Comparison of ENCODE assay signal across 1 cellular context in genomic region chr1:20486457-20487235, GRCh38.
A peak's percentile ranks its signal among the peaks of the same experiment; 100 is the strongest.
TF ChIP-seq lines count a peak whose summit lies in the region.

No MANE protein-coding gene starts in this region.

TF ChIP-seq in HepG2, 621 proteins besides CTCF, POLR2A, EP300 and RAD21 (continued from another document and continues in another):
- TF ChIP-seq ARID5B (CRISPR knock-in tag; IDR thresholded peaks at IDR 0.05) (peak; percentile 65; the same call in 1 of the 2 replicates), BRCA1 (CRISPR knock-in tag; IDR thresholded peaks at IDR 0.05) (no peak), ZC3H4 (CRISPR knock-in tag; IDR thresholded peaks at IDR 0.05; ENCODE audit: borderline replicate concordance) (peak; percentile 43; the same call in 1 of the 2 replicates), HDAC6 (IDR thresholded peaks at IDR 0.05; ENCODE audit: low read depth, low read length) (no peak), ATF5 (CRISPR knock-in tag; IDR thresholded peaks at IDR 0.05; ENCODE audit: low read depth) (no peak), ZNF737 (CRISPR knock-in tag; IDR thresholded peaks at IDR 0.05; ENCODE audit: borderline replicate concordance) (no peak), ZNF343 (CRISPR knock-in tag; IDR thresholded peaks at IDR 0.05) (0 out of 2 replicates have a peak, but pooled peaks have one; percentile 32), NFIC (IDR thresholded peaks at IDR 0.05; ENCODE audit: low read length) (no peak), HHEX (CRISPR knock-in tag; IDR thresholded peaks at IDR 0.05) (no peak), EZH2 (conservative IDR thresholded peaks at IDR 0.05; ENCODE audit: low read depth, low read length) (no peak), TRAFD1 (CRISPR knock-in tag; IDR thresholded peaks at IDR 0.05; ENCODE audit: borderline replicate concordance) (no peak), MTA1 (CRISPR knock-in tag; IDR thresholded peaks at IDR 0.05; ENCODE audit: borderline replicate concordance) (peak; percentile 89; the same call in 1 of the 2 replicates), RBAK (CRISPR knock-in tag; IDR thresholded peaks at IDR 0.05) (no peak), PAWR (CRISPR knock-in tag; IDR thresholded peaks at IDR 0.05; ENCODE audit: borderline replicate concordance) (no peak), ZNF501 (CRISPR knock-in tag; IDR thresholded peaks at IDR 0.05) (peak; percentile 70; the same call in 1 of the 2 replicates), ZNF782 (CRISPR knock-in tag; IDR thresholded peaks at IDR 0.05; ENCODE audit: borderline replicate concordance) (no peak; the same call in 1 of the 2 replicates), AHR (CRISPR knock-in tag; IDR thresholded peaks at IDR 0.05) (no peak; the same call in 1 of the 2 replicates), FOXP4 (CRISPR knock-in tag; IDR thresholded peaks at IDR 0.05) (peak; percentile 53), SP4 (CRISPR knock-in tag; IDR thresholded peaks at IDR 0.05) (peak; percentile 54), LCORL (IDR thresholded peaks at IDR 0.05) (no peak), LCORL (CRISPR knock-in tag; IDR thresholded peaks at IDR 0.05) (peak; percentile 94)
- TF ChIP-seq, protein P1, sequence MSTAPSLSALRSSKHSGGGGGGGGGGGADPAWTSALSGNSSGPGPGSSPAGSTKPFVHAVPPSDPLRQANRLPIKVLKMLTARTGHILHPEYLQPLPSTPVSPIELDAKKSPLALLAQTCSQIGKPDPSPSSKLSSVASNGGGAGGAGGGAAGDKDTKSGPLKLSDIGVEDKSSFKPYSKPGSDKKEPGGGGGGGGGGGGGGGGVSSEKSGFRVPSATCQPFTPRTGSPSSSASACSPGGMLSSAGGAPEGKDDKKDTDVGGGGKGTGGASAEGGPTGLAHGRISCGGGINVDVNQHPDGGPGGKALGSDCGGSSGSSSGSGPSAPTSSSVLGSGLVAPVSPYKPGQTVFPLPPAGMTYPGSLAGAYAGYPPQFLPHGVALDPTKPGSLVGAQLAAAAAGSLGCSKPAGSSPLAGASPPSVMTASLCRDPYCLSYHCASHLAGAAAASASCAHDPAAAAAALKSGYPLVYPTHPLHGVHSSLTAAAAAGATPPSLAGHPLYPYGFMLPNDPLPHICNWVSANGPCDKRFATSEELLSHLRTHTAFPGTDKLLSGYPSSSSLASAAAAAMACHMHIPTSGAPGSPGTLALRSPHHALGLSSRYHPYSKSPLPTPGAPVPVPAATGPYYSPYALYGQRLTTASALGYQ (CRISPR knock-in tag; IDR thresholded peaks at IDR 0.05): no peak
- TF ChIP-seq, protein P2, sequence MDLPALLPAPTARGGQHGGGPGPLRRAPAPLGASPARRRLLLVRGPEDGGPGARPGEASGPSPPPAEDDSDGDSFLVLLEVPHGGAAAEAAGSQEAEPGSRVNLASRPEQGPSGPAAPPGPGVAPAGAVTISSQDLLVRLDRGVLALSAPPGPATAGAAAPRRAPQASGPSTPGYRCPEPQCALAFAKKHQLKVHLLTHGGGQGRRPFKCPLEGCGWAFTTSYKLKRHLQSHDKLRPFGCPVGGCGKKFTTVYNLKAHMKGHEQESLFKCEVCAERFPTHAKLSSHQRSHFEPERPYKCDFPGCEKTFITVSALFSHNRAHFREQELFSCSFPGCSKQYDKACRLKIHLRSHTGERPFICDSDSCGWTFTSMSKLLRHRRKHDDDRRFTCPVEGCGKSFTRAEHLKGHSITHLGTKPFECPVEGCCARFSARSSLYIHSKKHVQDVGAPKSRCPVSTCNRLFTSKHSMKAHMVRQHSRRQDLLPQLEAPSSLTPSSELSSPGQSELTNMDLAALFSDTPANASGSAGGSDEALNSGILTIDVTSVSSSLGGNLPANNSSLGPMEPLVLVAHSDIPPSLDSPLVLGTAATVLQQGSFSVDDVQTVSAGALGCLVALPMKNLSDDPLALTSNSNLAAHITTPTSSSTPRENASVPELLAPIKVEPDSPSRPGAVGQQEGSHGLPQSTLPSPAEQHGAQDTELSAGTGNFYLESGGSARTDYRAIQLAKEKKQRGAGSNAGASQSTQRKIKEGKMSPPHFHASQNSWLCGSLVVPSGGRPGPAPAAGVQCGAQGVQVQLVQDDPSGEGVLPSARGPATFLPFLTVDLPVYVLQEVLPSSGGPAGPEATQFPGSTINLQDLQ (CRISPR knock-in tag; IDR thresholded peaks at IDR 0.05): peak; percentile 44; the same call in 1 of the 2 replicates
- TF ChIP-seq, protein P3, sequence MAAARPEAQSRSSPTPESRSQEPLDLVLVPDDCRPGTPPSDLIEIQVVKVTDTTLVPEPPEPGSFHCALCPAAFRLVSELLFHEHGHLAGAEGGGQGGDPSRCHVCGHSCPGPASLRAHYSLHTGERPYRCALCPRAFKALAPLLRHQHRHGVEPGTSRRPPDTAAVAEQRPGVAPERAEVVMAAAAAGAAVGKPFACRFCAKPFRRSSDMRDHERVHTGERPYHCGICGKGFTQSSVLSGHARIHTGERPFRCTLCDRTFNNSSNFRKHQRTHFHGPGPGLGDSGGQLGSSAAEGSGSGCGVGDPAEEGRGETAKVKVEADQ (CRISPR knock-in tag; IDR thresholded peaks at IDR 0.05; ENCODE audit: borderline replicate concordance): no peak; the same call in 1 of the 2 replicates
- TF ChIP-seq, protein P4, sequence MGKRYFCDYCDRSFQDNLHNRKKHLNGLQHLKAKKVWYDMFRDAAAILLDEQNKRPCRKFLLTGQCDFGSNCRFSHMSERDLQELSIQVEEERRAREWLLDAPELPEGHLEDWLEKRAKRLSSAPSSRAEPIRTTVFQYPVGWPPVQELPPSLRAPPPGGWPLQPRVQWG (CRISPR knock-in tag; IDR thresholded peaks at IDR 0.05; ENCODE audit: borderline replicate concordance, low read depth): no peak
- TF ChIP-seq, protein P5, sequence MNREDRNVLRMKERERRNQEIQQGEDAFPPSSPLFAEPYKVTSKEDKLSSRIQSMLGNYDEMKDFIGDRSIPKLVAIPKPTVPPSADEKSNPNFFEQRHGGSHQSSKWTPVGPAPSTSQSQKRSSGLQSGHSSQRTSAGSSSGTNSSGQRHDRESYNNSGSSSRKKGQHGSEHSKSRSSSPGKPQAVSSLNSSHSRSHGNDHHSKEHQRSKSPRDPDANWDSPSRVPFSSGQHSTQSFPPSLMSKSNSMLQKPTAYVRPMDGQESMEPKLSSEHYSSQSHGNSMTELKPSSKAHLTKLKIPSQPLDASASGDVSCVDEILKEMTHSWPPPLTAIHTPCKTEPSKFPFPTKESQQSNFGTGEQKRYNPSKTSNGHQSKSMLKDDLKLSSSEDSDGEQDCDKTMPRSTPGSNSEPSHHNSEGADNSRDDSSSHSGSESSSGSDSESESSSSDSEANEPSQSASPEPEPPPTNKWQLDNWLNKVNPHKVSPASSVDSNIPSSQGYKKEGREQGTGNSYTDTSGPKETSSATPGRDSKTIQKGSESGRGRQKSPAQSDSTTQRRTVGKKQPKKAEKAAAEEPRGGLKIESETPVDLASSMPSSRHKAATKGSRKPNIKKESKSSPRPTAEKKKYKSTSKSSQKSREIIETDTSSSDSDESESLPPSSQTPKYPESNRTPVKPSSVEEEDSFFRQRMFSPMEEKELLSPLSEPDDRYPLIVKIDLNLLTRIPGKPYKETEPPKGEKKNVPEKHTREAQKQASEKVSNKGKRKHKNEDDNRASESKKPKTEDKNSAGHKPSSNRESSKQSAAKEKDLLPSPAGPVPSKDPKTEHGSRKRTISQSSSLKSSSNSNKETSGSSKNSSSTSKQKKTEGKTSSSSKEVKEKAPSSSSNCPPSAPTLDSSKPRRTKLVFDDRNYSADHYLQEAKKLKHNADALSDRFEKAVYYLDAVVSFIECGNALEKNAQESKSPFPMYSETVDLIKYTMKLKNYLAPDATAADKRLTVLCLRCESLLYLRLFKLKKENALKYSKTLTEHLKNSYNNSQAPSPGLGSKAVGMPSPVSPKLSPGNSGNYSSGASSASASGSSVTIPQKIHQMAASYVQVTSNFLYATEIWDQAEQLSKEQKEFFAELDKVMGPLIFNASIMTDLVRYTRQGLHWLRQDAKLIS (CRISPR knock-in tag; IDR thresholded peaks at IDR 0.05): no peak
- TF ChIP-seq, protein P6, sequence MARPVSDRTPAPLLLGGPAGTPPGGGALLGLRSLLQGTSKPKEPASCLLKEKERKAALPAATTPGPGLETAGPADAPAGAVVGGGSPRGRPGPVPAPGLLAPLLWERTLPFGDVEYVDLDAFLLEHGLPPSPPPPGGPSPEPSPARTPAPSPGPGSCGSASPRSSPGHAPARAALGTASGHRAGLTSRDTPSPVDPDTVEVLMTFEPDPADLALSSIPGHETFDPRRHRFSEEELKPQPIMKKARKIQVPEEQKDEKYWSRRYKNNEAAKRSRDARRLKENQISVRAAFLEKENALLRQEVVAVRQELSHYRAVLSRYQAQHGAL (CRISPR knock-in tag; IDR thresholded peaks at IDR 0.05; ENCODE audit: not compliant biosample characterization): no peak
- TF ChIP-seq, protein P7, sequence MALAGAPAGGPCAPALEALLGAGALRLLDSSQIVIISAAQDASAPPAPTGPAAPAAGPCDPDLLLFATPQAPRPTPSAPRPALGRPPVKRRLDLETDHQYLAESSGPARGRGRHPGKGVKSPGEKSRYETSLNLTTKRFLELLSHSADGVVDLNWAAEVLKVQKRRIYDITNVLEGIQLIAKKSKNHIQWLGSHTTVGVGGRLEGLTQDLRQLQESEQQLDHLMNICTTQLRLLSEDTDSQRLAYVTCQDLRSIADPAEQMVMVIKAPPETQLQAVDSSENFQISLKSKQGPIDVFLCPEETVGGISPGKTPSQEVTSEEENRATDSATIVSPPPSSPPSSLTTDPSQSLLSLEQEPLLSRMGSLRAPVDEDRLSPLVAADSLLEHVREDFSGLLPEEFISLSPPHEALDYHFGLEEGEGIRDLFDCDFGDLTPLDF (CRISPR knock-in tag; IDR thresholded peaks at IDR 0.05): no peak
- TF ChIP-seq, protein P8, sequence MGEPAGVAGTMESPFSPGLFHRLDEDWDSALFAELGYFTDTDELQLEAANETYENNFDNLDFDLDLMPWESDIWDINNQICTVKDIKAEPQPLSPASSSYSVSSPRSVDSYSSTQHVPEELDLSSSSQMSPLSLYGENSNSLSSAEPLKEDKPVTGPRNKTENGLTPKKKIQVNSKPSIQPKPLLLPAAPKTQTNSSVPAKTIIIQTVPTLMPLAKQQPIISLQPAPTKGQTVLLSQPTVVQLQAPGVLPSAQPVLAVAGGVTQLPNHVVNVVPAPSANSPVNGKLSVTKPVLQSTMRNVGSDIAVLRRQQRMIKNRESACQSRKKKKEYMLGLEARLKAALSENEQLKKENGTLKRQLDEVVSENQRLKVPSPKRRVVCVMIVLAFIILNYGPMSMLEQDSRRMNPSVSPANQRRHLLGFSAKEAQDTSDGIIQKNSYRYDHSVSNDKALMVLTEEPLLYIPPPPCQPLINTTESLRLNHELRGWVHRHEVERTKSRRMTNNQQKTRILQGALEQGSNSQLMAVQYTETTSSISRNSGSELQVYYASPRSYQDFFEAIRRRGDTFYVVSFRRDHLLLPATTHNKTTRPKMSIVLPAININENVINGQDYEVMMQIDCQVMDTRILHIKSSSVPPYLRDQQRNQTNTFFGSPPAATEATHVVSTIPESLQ (CRISPR knock-in tag; conservative IDR thresholded peaks at IDR 0.05): no peak
